In the genomic region with DNA sequence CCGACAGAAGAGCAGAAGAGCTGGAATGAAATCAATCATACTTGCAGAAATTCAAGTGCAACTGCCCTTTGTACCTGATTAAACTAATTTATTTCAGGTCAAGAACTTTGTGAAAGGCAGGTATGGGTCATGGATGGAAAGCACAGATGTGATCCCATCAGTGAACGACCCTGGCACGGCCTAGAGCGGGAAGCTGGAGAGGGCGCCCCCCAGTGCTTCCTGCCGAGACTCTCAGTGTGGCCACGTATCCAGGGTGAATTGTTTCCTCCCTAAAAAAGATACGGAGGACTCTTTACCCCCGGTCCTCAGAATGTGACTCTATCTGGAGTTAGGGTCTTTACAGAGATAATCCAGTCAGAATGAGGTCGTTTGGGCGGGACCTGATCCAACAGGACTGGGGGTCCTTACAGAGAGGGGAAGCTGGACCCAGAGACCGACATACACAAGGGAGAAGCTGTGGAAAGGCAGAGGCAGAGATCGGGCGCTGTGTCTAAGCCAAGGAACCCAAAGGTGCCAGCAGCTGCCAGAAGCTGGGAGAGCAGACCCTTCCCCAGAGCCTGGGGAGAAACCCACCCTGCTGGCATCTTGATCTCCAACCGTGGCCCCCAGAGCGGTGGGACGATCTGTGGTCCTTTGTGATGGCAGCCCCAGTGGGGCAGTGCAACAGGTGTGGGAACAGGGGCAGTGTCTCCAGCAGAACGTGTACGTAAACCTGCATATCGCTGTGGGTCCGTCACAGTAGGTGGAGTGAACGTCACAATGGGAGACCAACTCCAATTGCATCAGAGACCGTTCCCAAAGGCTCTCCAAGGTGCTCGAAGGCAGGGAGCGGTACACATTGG, we compare ENCODE assay signal across 12 cellular contexts.
"Had no signal": no experiment of that assay in that cellular context is flagged by ENCODE, and none has a peak within 500 bp of the region (broad histone marks: within the 10 kb centered on the region; RNA-seq: fewer than 3 reads in every experiment).

No MANE protein-coding gene starts in this region.

- H3K4me1 ChIP-seq: esophagus squamous epithelium had no signal

- H3K36me3 ChIP-seq: ovary had no signal

- DNase-seq: activated CD4-positive, alpha-beta T cell treated with anti-CD3 and anti-CD28 coated beads, Interleukin-2, amount 50 U/mL, for 1 hour; activated T-cell treated with anti-CD3 and anti-CD28 coated beads, Interleukin-2, amount 50 U/mL, for 1 hour; amygdala; esophagus squamous epithelium; foreskin fibroblast; ovary had no signal

- H3K4me1 Mint-ChIP-seq: memory B cell had no signal

- H3K9me3 ChIP-seq: esophagus squamous epithelium, ovary had no signal

- H3K27me3 Mint-ChIP-seq: activated naive CD8-positive, alpha-beta T cell; brain; natural killer cell treated with Interleukin-12 subunit alpha and Interleukin-12 subunit beta and Interleukin-15 and Interleukin-18, amount 100 ng/mL, for 72 hours had no signal

- H3K27ac ChIP-seq: esophagus squamous epithelium, ovary, skin epidermis had no signal

- H3K27me3 ChIP-seq: esophagus squamous epithelium, ovary had no signal

- H3K4me3 ChIP-seq: esophagus squamous epithelium, ovary, skin epidermis had no signal

- ATAC-seq: natural killer cell treated with Interleukin-12 subunit alpha and Interleukin-12 subunit beta and Interleukin-15 and Interleukin-18, amount 100 ng/mL, for 72 hours had no signal

- H3K9me3 Mint-ChIP-seq: brain; memory B cell; natural killer cell treated with Interleukin-12 subunit alpha and Interleukin-12 subunit beta and Interleukin-15 and Interleukin-18, amount 100 ng/mL, for 72 hours; T-helper 1 cell treated with Interleukin-12 subunit alpha and Interleukin-12 subunit beta and Interleukin-4 antibody, amounts not matched to agents 30 μg/mL and 1 μg/mL, for 36 hours had no signal

- H3K27ac Mint-ChIP-seq: activated naive CD8-positive, alpha-beta T cell; memory B cell; natural killer cell treated with Interleukin-12 subunit alpha and Interleukin-12 subunit beta and Interleukin-15 and Interleukin-18, amount 100 ng/mL, for 72 hours; T-helper 1 cell treated with Interleukin-12 subunit alpha and Interleukin-12 subunit beta and Interleukin-4 antibody, amounts not matched to agents 30 μg/mL and 1 μg/mL, for 36 hours had no signal

- H3K4me3 Mint-ChIP-seq: activated naive CD8-positive, alpha-beta T cell; brain; memory B cell; natural killer cell treated with Interleukin-12 subunit alpha and Interleukin-12 subunit beta and Interleukin-15 and Interleukin-18, amount 100 ng/mL, for 72 hours; T-helper 1 cell treated with Interleukin-12 subunit alpha and Interleukin-12 subunit beta and Interleukin-4 antibody, amounts not matched to agents 30 μg/mL and 1 μg/mL, for 36 hours had no signal
